9 cellular contexts compared by ENCODE assay signal in genomic region chr1:40386311-40386778, GRCh38. TPM values are rescaled to one million over a fixed set of nuclear protein-coding genes. Genes with fewer than 3 reads are reported as not detected.
DNase-seq lines count a peak whose midpoint lies in the region; TF ChIP-seq lines count a peak whose summit lies in the region.
"Had no signal": no experiment of that assay in that cellular context is flagged by ENCODE, and none has a peak within 500 bp of the region (broad histone marks: within the 10 kb centered on the region; RNA-seq: fewer than 3 reads in every experiment).

No MANE protein-coding gene starts in this region.

- H3K79me2 ChIP-seq in SU-DHL-6 (ENCODE audit: insufficient read depth, low read length), result peaks cover 53% of the 10 kb centered on the region

- H2AFZ ChIP-seq in SU-DHL-6 (ENCODE audit: low read depth, low read length, severe bottlenecking), result no peak overlapping the region

- H3K4me3 ChIP-seq in GM12865 (ENCODE audit: low read depth, low read length) (peak overlapping the region; percentile 48), SU-DHL-6 (ENCODE audit: insufficient read depth, low read length, poor library complexity, severe bottlenecking) (peak overlapping the region; percentile 13), fibroblast of villous mesenchyme (ENCODE audit: low read depth, low read length) (peak overlapping the region; percentile 13), skeletal muscle satellite cell (ENCODE audit: low read length) (no peak overlapping the region)

- 0 out of 2 replicates have a peak, but pooled peaks cover 3% of the 10 kb centered on the region for H3K36me3 ChIP-seq in SU-DHL-6 (ENCODE audit: low read length)
- H3K36me3 ChIP-seq in skeletal muscle satellite cell (ENCODE audit: insufficient read depth, low read length), result no peaks in the 10 kb centered on the region

- no peak for TF ChIP-seq CTCF in GM12865 (IDR thresholded peaks at IDR 0.05; ENCODE audit: insufficient read depth, low read depth, low read length, missing control alignments)
- no peak for TF ChIP-seq CTCF in SU-DHL-6 (IDR thresholded peaks at IDR 0.05; ENCODE audit: insufficient read depth, low read length, poor library complexity, severe bottlenecking)
- no peak for TF ChIP-seq CTCF in fibroblast of villous mesenchyme (IDR thresholded peaks at IDR 0.05; ENCODE audit: insufficient read depth, low read depth, low read length)

- H3K4me1 ChIP-seq in skeletal muscle satellite cell (ENCODE audit: control insufficient read depth, insufficient read depth, low read length), result peaks cover 59% of the 10 kb centered on the region

- H3K27me3 ChIP-seq in SU-DHL-6 (ENCODE audit: low read length) (no peaks in the 10 kb centered on the region), skeletal muscle satellite cell (ENCODE audit: control insufficient read depth, insufficient read depth, low read length) (no peaks in the 10 kb centered on the region)

- H3K9me2 ChIP-seq in SU-DHL-6 (replicated peaks; ENCODE audit: insufficient read depth, low read length), result no peaks in the 10 kb centered on the region

- peaks cover 27% of the 10 kb centered on the region for H3F3A ChIP-seq in SU-DHL-6 (ENCODE audit: insufficient read depth)

- H3K9ac ChIP-seq in SU-DHL-6 (ENCODE audit: low read length), result peak overlapping the region; percentile 40
- peak overlapping the region; percentile 23 for H3K9ac ChIP-seq in skeletal muscle satellite cell (ENCODE audit: low read depth, low read length)

- H3K4me2 ChIP-seq in SU-DHL-6 (ENCODE audit: low read depth, low read length, poor library complexity, severe bottlenecking) (peak overlapping the region; percentile 59), skeletal muscle satellite cell (ENCODE audit: low read length) (peak overlapping the region; percentile 45)

- no peaks in the 10 kb centered on the region for H4K20me1 ChIP-seq in SU-DHL-6 (ENCODE audit: low read depth, low read length)

- peak overlapping the region; percentile 92 for H3K27ac ChIP-seq in SU-DHL-6 (ENCODE audit: low read depth, low read length)

- DNase-seq in GM12865 (ENCODE audit: low read depth) (no peak), fibroblast of villous mesenchyme (ENCODE audit: low read depth) (peak; percentile 77), NCI-H2029 (lab: John Stamatoyannopoulos, UW) (no peak), AML-193 (lab: John Stamatoyannopoulos, UW) (no peak), pons (ENCODE audit: low spot score) (no peak), medulla oblongata (ENCODE audit: extremely low spot score) (no peak)
- DNase-seq: stimulated activated CD4-positive, alpha-beta T cell treated with anti-CD3 and anti-CD28 coated beads, Interleukin-4, amount 100 ng/mL, for 1 hour had no signal

- H3K9me3 ChIP-seq in SU-DHL-6 (ENCODE audit: insufficient read depth, low read length), result no peaks in the 10 kb centered on the region
- no peaks in the 10 kb centered on the region for H3K9me3 ChIP-seq in skeletal muscle satellite cell (replicated peaks; ENCODE audit: low read length)

RNA-seq across cellular contexts. Expression of gene SMAP2, which starts 12.8 kb away (rescaled TPM):
- 15.8 and 19.4 TPM in 2 replicates for total RNA-seq in fibroblast of villous mesenchyme
- 30.9 and 31.0 TPM in 2 replicates for total RNA-seq in skeletal muscle satellite cell (2012; rRNA removed)
